ENCODE assay signal across 19 cellular contexts in the genomic region with DNA sequence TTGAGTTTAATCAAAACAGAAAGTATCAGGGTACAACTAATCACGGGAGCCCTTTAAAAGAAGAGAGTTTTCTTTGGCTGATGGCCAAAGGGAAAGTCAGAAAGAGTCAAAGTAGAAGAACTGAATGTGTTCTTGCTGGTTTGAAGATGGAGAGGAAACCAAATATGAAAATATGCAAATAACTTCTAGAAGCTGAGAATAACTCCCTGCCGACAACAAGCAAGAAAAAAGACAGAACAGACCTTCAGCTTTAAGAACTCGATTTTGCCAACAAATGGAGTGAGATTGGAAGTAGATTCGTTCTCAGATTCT.
DNase-seq lines count a peak whose midpoint lies in the region; ATAC-seq and TF ChIP-seq lines count a peak whose summit lies in the region.
"Had no signal": no experiment of that assay in that cellular context is flagged by ENCODE, and none has a peak within 500 bp of the region (broad histone marks: within the 10 kb centered on the region; RNA-seq: fewer than 3 reads in every experiment).

No MANE protein-coding gene starts in this region.

- H3K4me3 ChIP-seq in choroid plexus epithelial cell (ENCODE audit: low read depth, low read length) = no peak overlapping the region
- H3K4me3 ChIP-seq: GM23338, prostate gland, upper lobe of right lung had no signal

- ATAC-seq in GM18520 (IDR thresholded peaks at IDR 0.05; ENCODE audit: unreplicated experiment) (peak; percentile 58), GM19468 (IDR thresholded peaks at IDR 0.05; ENCODE audit: extremely low read depth, unreplicated experiment) (peak; percentile 53), HG03095 (IDR thresholded peaks at IDR 0.05; ENCODE audit: unreplicated experiment) (peak; percentile 50), left colon (no peak)
- ATAC-seq: foreskin keratinocyte, GM23338, upper lobe of right lung had no signal

- no peak for TF ChIP-seq CTCF in choroid plexus epithelial cell (conservative IDR thresholded peaks at IDR 0.05; ENCODE audit: low read depth, low read length)

- intact Hi-C loops in left colon (cut with DNase I, micrococcal nuclease) = no loop called here

- DNase-seq in choroid plexus epithelial cell (ENCODE audit: low read depth) (peak; percentile 32), NCI-H1694 treated with DMSO at 0.1 percent for 48 hours (lab: John Stamatoyannopoulos, UW) (no peak), left colon (no peak), CD1c-positive myeloid dendritic cell (ENCODE audit: extremely low spot score) (no peak)
- DNase-seq in activated CD8-positive, alpha-beta memory T cell treated with anti-CD3 and anti-CD28 coated beads, Interleukin-2, amount 50 U/mL, for 48 hours = no peak
- DNase-seq: activated gamma-delta T cell; foreskin keratinocyte; NCI-H1048; NCI-H524; SHP77 treated with DMSO at 0.1 percent for 48 hours; stimulated activated CD4-positive, alpha-beta T cell treated with anti-CD3 and anti-CD28 coated beads, Interleukin-4, amount 100 ng/mL, for 24 hours; T-helper 1 cell; upper lobe of right lung; WERI-Rb-1 had no signal
